Comparison of ENCODE assay signal across 14 cellular contexts in the genomic region with DNA sequence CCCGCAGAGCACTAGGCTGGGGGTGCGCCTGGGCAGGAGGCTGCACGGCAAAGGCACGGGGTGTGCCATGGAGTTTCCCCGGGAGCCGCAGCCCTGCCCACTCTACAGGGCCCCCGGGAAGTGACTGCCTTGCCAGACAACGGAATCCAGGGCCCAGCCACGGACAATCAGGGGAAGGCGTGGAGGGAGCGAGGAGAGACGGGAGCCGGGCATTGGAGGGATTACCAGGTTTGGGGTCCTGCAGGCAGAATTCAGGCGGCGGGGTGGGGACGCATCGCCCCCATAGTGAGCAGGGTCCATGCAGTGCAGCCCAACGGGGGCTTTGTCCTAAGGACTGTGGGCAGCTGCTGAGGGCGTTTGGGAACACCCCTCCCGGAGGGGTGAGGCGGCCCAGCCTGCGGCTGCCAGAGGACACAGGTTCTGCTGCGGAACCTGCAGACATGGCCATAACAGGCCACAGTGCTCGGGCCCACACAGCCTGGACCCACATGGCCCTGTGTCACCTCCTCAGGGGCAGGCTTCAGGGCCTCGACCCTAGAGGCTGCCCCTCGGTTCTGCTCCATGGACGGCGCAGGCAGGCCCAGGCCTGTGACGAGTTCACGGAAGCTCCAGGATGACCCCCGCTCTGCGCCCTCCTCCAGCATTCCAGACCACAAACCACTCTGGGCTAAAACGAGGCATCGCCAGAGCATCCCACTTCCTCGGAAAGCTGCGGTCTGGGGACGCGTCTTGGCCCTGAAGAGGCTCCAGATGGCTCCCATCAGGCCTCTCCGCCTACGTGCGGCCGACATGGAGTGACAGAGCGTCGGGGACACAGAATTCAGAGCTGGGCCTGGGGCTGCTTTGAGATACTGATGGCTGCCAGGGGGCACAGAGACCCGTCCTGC. TPM values are rescaled to one million over a fixed set of nuclear protein-coding genes. Genes with fewer than 3 reads are reported as not detected.
DNase-seq lines count a peak whose midpoint lies in the region; ATAC-seq, FAIRE-seq and TF ChIP-seq lines count a peak whose summit lies in the region.
"Had no signal": no experiment of that assay in that cellular context is flagged by ENCODE, and none has a peak within 500 bp of the region (broad histone marks: within the 10 kb centered on the region; RNA-seq: fewer than 3 reads in every experiment).

No MANE protein-coding gene starts in this region.

- CTCF ChIA-PET in WTC11 (lab: Charles Lee) = interaction anchor here (0.6 kb wide), 1 partner anchor 522 kb away, joined by 3 read pairs; no protein-coding TSS in a partner anchor
- CTCF ChIA-PET in Calu3 (lab: Charles Lee) = no interaction called here

- no peak for FAIRE-seq in pancreas (lab: Jason Lieb, UNC)

- no peak overlapping the region for H3K4me3 Mint-ChIP-seq in WTC11
- H3K4me3 Mint-ChIP-seq in Calu3 (ENCODE audit: low read depth, unreplicated experiment) = no peak overlapping the region
- H3K4me3 Mint-ChIP-seq: naive thymus-derived CD8-positive, alpha-beta T cell; stimulated activated naive CD8-positive, alpha-beta T cell treated with anti-CD3 and anti-CD28 coated beads, Interleukin-15, Interleukin-2, amounts not matched to agents 100 ng/mL and 50 ng/mL, for 24 hours had no signal

- DNase-seq in AG08396 (ENCODE audit: low spot score) (peak; percentile 80), WTC11 (ENCODE audit: low spot score) (no peak), cardiac septum (ENCODE audit: low spot score) (peak; percentile 81), pancreas (peak in 2 of 6 donors; percentile 23 to 54), Calu3 (no peak), NCI-H2196 treated with DMSO at 0.1 percent for 48 hours (lab: John Stamatoyannopoulos, UW; ENCODE audit: unreplicated experiment) (no peak)
- DNase-seq in stimulated activated CD8-positive, alpha-beta memory T cell treated with anti-CD3 and anti-CD28 coated beads, Interleukin-4, amount 100 ng/mL, for 48 hours = no peak
- DNase-seq: effector CD4-positive, alpha-beta T cell; naive thymus-derived CD8-positive, alpha-beta T cell; NCI-H2029; T-helper 2 cell had no signal

- BruUV-seq in Calu3 (replicated peaks; lab: Mats Ljungman, UMichigan) = no TSS peak

- H3K36me3 Mint-ChIP-seq in WTC11 (no peaks in the 10 kb centered on the region), Calu3 (ENCODE audit: insufficient read depth, unreplicated experiment) (peaks cover 5% of the 10 kb centered on the region)
- H3K36me3 Mint-ChIP-seq: activated naive CD4-positive, alpha-beta T cell treated with anti-CD3 and anti-CD28 coated beads, Interleukin-2, amount 50 U/mL, for 72 hours; naive thymus-derived CD8-positive, alpha-beta T cell had no signal

- ATAC-seq in WTC11 = no peak
- peak in 3 of 4 donors; percentile 47 to 65 (median 52) for ATAC-seq in pancreas
- no peak for ATAC-seq in HG03520 (IDR thresholded peaks at IDR 0.05; ENCODE audit: unreplicated experiment)
- ATAC-seq: activated naive CD4-positive, alpha-beta T cell treated with anti-CD3 and anti-CD28 coated beads, Interleukin-2, amount 50 U/mL, for 72 hours; naive thymus-derived CD8-positive, alpha-beta T cell had no signal

- no peak overlapping the region for H3K27ac ChIP-seq in pancreas

- no peak overlapping the region; the same call in 1 of the 2 replicates for H3K27ac Mint-ChIP-seq in WTC11
- no peak overlapping the region for H3K27ac Mint-ChIP-seq in Calu3 (ENCODE audit: unreplicated experiment)
- H3K27ac Mint-ChIP-seq: activated naive CD4-positive, alpha-beta T cell treated with anti-CD3 and anti-CD28 coated beads, Interleukin-2, amount 50 U/mL, for 72 hours; naive thymus-derived CD8-positive, alpha-beta T cell; stimulated activated naive CD8-positive, alpha-beta T cell treated with anti-CD3 and anti-CD28 coated beads, Interleukin-15, Interleukin-2, amounts not matched to agents 100 ng/mL and 50 ng/mL, for 24 hours had no signal

- intact Hi-C loops in cardiac septum (cut with DNase I) (loop anchor here (5.0 kb wide), 1 partner anchor 64 kb away; no protein-coding TSS in a partner anchor), pancreas (cut with DNase I) (no loop called here), Calu3 (cut with micrococcal nuclease; ENCODE audit: unreplicated experiment) (no loop called here)

- WGBS in pancreas, 2 donors = 83 to 92% methylated on average over 45 of the region's 45 CpGs

- no peaks in the 10 kb centered on the region for H3K4me1 ChIP-seq in pancreas

- H3K27me3 ChIP-seq in pancreas = no peaks in the 10 kb centered on the region

- POLR2A ChIA-PET in WTC11 (lab: Charles Lee) = no interaction called here

- no peaks in the 10 kb centered on the region; the same call in 1 of the 2 replicates for H3K27me3 Mint-ChIP-seq in WTC11 (ENCODE audit: low read depth)
- H3K27me3 Mint-ChIP-seq in Calu3 (ENCODE audit: unreplicated experiment) = no peaks in the 10 kb centered on the region
- H3K27me3 Mint-ChIP-seq: naive thymus-derived CD8-positive, alpha-beta T cell; stimulated activated naive CD8-positive, alpha-beta T cell treated with anti-CD3 and anti-CD28 coated beads, Interleukin-15, Interleukin-2, amounts not matched to agents 100 ng/mL and 50 ng/mL, for 24 hours had no signal

- H3K4me3 ChIP-seq in pancreas = no peak overlapping the region

- H3K4me1 Mint-ChIP-seq in WTC11 (peaks cover 9% of the 10 kb centered on the region; the same call in 1 of the 2 replicates), Calu3 (ENCODE audit: low read depth, unreplicated experiment) (no peaks in the 10 kb centered on the region)

- H3K9me3 Mint-ChIP-seq in WTC11 (no peaks in the 10 kb centered on the region), Calu3 (ENCODE audit: low read depth, unreplicated experiment) (no peaks in the 10 kb centered on the region)
- H3K9me3 Mint-ChIP-seq: activated naive CD4-positive, alpha-beta T cell treated with anti-CD3 and anti-CD28 coated beads, Interleukin-2, amount 50 U/mL, for 72 hours; naive thymus-derived CD8-positive, alpha-beta T cell; stimulated activated naive CD8-positive, alpha-beta T cell treated with anti-CD3 and anti-CD28 coated beads, Interleukin-15, Interleukin-2, amounts not matched to agents 100 ng/mL and 50 ng/mL, for 24 hours had no signal

- TF ChIP-seq CTCF in WTC11 (IDR thresholded peaks at IDR 0.05) (no peak), pancreas (IDR thresholded peaks at IDR 0.05) (no peak), Calu3 (IDR thresholded peaks at IDR 0.05; ENCODE audit: unreplicated experiment) (no peak)

- H3K36me3 ChIP-seq in pancreas = no peaks in the 10 kb centered on the region

- H3K9me3 ChIP-seq in pancreas = no peaks in the 10 kb centered on the region

TF ChIP-seq in WTC11, 78 proteins besides CTCF, POLR2A, EP300 and RAD21:
- TF ChIP-seq PRDM15 (CRISPR knock-in tag; IDR thresholded peaks at IDR 0.05) (no peak), ZNF121 (CRISPR knock-in tag; IDR thresholded peaks at IDR 0.05) (0 out of 2 replicates have a peak, but pooled peaks have one; percentile 21)

RNA-seq across cellular contexts. Expression of gene COL6A1, which starts 54.5 kb away (rescaled TPM):
- total RNA-seq in WTC11 (2021) = 221 to 245 TPM (median 240 TPM) in 3 replicates
- 140 TPM for total RNA-seq in cardiac septum
- 100 to 1,000 TPM in 1 of 6 donors, 10 to 100 TPM in 5; 22.9 to 101 (median 41.9) TPM for total RNA-seq in pancreas
- 100 to 1,000 TPM in 1 of 2 donors, 10 to 100 TPM in 1; 97.4 to 131 TPM for polyA plus RNA-seq in pancreas
- 17.8 and 18.5 TPM in 2 replicates for total RNA-seq in Calu3 (2022)

Comparison
In these comparisons a context has a peak if more than half of its experiments do, and no peak if none do; other contexts are left out.
1. DNase-seq: peak in AG08396 (single experiment) and cardiac septum (single experiment); none in WTC11 (single experiment), stimulated activated CD8-positive, alpha-beta memory T cell treated with anti-CD3 and anti-CD28 coated beads, Interleukin-4, amount 100 ng/mL, for 48 hours (single experiment), Calu3 (single experiment) and NCI-H2196 treated with DMSO at 0.1 percent for 48 hours (single experiment).
2. ATAC-seq: peak in pancreas (3 of 4); none in WTC11 (single experiment) and HG03520 (single experiment).